In genomic region chr17:1716912-1717695, GRCh38 we compare ENCODE assay signal across 1 cellular context.
A peak's percentile ranks its signal among the peaks of the same experiment; 100 is the strongest.
TF ChIP-seq lines count a peak whose summit lies in the region.

No MANE protein-coding gene starts in this region.

TF ChIP-seq in GM12878, 131 proteins besides CTCF, POLR2A, EP300 and RAD21 (continues in another document):
- TF ChIP-seq RUNX3 (IDR thresholded peaks at IDR 0.05; ENCODE audit: low read length), result peak; percentile 87
- TF ChIP-seq BHLHE40 (IDR thresholded peaks at IDR 0.05; ENCODE audit: borderline replicate concordance in 1 of 2, low read depth in 2 of 2, low read length in 1 of 2), result peak; percentile 75 to 80
- peak; percentile 98 for TF ChIP-seq BACH1 (IDR thresholded peaks at IDR 0.05; ENCODE audit: borderline replicate concordance)
- peak; percentile 71 for TF ChIP-seq E4F1 (IDR thresholded peaks at IDR 0.05; ENCODE audit: borderline replicate concordance, partially characterized antibody)
- TF ChIP-seq NKRF (conservative IDR thresholded peaks at IDR 0.05), result peak; percentile 76
- TF ChIP-seq CBFB (IDR thresholded peaks at IDR 0.05; ENCODE audit: low read depth), result peak; percentile 81
- 0 out of 2 replicates have a peak, but pooled peaks have one; percentile 11 for TF ChIP-seq TARDBP (IDR thresholded peaks at IDR 0.05; ENCODE audit: borderline replicate concordance)
- TF ChIP-seq SMARCA5 (IDR thresholded peaks at IDR 0.05), result peak; percentile 40; the same call in 1 of the 2 replicates
- 0 out of 2 replicates have a peak, but pooled peaks have one; percentile 1 for TF ChIP-seq TCF3 (IDR thresholded peaks at IDR 0.05; ENCODE audit: borderline replicate concordance, insufficient read depth, low read depth, low read length)
- no peak for TF ChIP-seq RB1 (IDR thresholded peaks at IDR 0.05; ENCODE audit: borderline replicate concordance)
- peak; percentile 65; the same call in 1 of the 2 replicates for TF ChIP-seq TCF12 (IDR thresholded peaks at IDR 0.05; ENCODE audit: low read depth, low read length)
- no peak for TF ChIP-seq MEF2A (IDR thresholded peaks at IDR 0.05; ENCODE audit: insufficient read depth, low read depth, low read length)
- TF ChIP-seq CHD2 (IDR thresholded peaks at IDR 0.05; ENCODE audit: borderline replicate concordance, low read depth, low read length), result peak; percentile 91
- peak; percentile 69; the same call in 1 of the 2 replicates for TF ChIP-seq TAF1 (IDR thresholded peaks at IDR 0.05; ENCODE audit: borderline replicate concordance, low read depth, low read length)
- peak; percentile 63; the same call in 1 of the 2 replicates for TF ChIP-seq PAX5 (IDR thresholded peaks at IDR 0.05; ENCODE audit: borderline replicate concordance, low read depth, low read length)
- 0 out of 2 replicates have a peak, but pooled peaks have one; percentile 23 for TF ChIP-seq IRF4 (IDR thresholded peaks at IDR 0.05; ENCODE audit: low read depth, low read length)
- TF ChIP-seq ZBTB33 (IDR thresholded peaks at IDR 0.05), result 0 out of 2 replicates have a peak, but pooled peaks have one; percentile 58
- TF ChIP-seq NR2F1 (conservative IDR thresholded peaks at IDR 0.05), result peak; percentile 95
- TF ChIP-seq BRCA1 (IDR thresholded peaks at IDR 0.05; ENCODE audit: low read depth, low read length), result no peak
- TF ChIP-seq ZNF24 (IDR thresholded peaks at IDR 0.05), result no peak
- TF ChIP-seq EED (IDR thresholded peaks at IDR 0.05; ENCODE audit: low read depth), result peak; percentile 85
- no peak for TF ChIP-seq ZNF384 (IDR thresholded peaks at IDR 0.05; ENCODE audit: borderline replicate concordance, low read depth, low read length)
- TF ChIP-seq PML (IDR thresholded peaks at IDR 0.05; ENCODE audit: low read length), result peak; percentile 82
- TF ChIP-seq CUX1 (IDR thresholded peaks at IDR 0.05; ENCODE audit: insufficient replicate concordance, low read depth, low read length), result peak; percentile 76
- peak; percentile 84; the same call in 1 of the 2 replicates for TF ChIP-seq STAT3 (IDR thresholded peaks at IDR 0.05; ENCODE audit: low read depth, low read length)
- TF ChIP-seq USF2 (IDR thresholded peaks at IDR 0.05; ENCODE audit: borderline replicate concordance, low read depth, low read length), result peak; percentile 64; the same call in 1 of the 2 replicates
- peak; percentile 96 for TF ChIP-seq RELB (IDR thresholded peaks at IDR 0.05; ENCODE audit: low read depth)
- TF ChIP-seq ETV6 (conservative IDR thresholded peaks at IDR 0.05 in 1 of 2, IDR thresholded peaks at IDR 0.05 in 1 of 2; ENCODE audit: borderline replicate concordance in 1 of 2, low read depth in 1 of 2), result no peak
- peak; percentile 20; the same call in 1 of the 2 replicates for TF ChIP-seq NFYA (IDR thresholded peaks at IDR 0.05; ENCODE audit: borderline replicate concordance, low read depth, low read length)
- 0 out of 4 replicates have a peak, but pooled peaks of 1 of the 2 experiments have one; percentile 60 for TF ChIP-seq SRF (IDR thresholded peaks at IDR 0.05; ENCODE audit: low read depth in 2 of 2, low read length in 2 of 2)
- TF ChIP-seq GATAD2B (conservative IDR thresholded peaks at IDR 0.05; ENCODE audit: low read depth), result 0 out of 2 replicates have a peak, but pooled peaks have one; percentile 12
- TF ChIP-seq MEF2B (IDR thresholded peaks at IDR 0.05; ENCODE audit: partially characterized antibody, poor library complexity, severe bottlenecking), result peak; percentile 92
- TF ChIP-seq SIX5 (IDR thresholded peaks at IDR 0.05; ENCODE audit: low read depth, low read length, severe bottlenecking), result no peak
- TF ChIP-seq TBL1XR1 (IDR thresholded peaks at IDR 0.05; ENCODE audit: low read depth, low read length), result 0 out of 2 replicates have a peak, but pooled peaks have one; percentile 11
- TF ChIP-seq POU2F2 (IDR thresholded peaks at IDR 0.05; ENCODE audit: borderline replicate concordance, low read depth, low read length), result peak; percentile 27; the same call in 2 of the 3 replicates
- peak; percentile 63 for TF ChIP-seq MXI1 (IDR thresholded peaks at IDR 0.05; ENCODE audit: low read depth, low read length)
- TF ChIP-seq IKZF2 (IDR thresholded peaks at IDR 0.05), result peak in 1 of 2 experiments; percentile 82
- 0 out of 2 replicates have a peak, but pooled peaks have one; percentile 35 for TF ChIP-seq FOXM1 (IDR thresholded peaks at IDR 0.05; ENCODE audit: low read depth, low read length)
- TF ChIP-seq POLR2AphosphoS5 (IDR thresholded peaks at IDR 0.05; ENCODE audit: low read length), result peak; percentile 85
- TF ChIP-seq ZNF207 (IDR thresholded peaks at IDR 0.05; ENCODE audit: borderline replicate concordance), result peak; percentile 32; the same call in 1 of the 2 replicates
- peak; percentile 45; the same call in 1 of the 2 replicates for TF ChIP-seq ZBTB40 (IDR thresholded peaks at IDR 0.05; ENCODE audit: borderline replicate concordance)
- peak; percentile 82; the same call in 1 of the 2 replicates for TF ChIP-seq WRNIP1 (IDR thresholded peaks at IDR 0.05; ENCODE audit: borderline replicate concordance, low read depth, low read length)
- peak; percentile 61 for TF ChIP-seq FOS (IDR thresholded peaks at IDR 0.05; ENCODE audit: borderline replicate concordance, extremely low read depth, insufficient read length)
- TF ChIP-seq SP1 (IDR thresholded peaks at IDR 0.05; ENCODE audit: low read depth, low read length), result peak; percentile 92
